In genomic region chr1:241311056-241311746, GRCh38 we compare ENCODE assay signal across 21 cellular contexts. TPM values are rescaled to one million over a fixed set of nuclear protein-coding genes. Genes with fewer than 3 reads are reported as not detected.
DNase-seq lines count a peak whose midpoint lies in the region; TF ChIP-seq lines count a peak whose summit lies in the region.
"Had no signal": no experiment of that assay in that cellular context is flagged by ENCODE, and none has a peak within 500 bp of the region (broad histone marks: within the 10 kb centered on the region; RNA-seq: fewer than 3 reads in every experiment).

No MANE protein-coding gene starts in this region.

- H3K27ac ChIP-seq in brain microvascular endothelial cell (no peak overlapping the region), neural progenitor cell (no peak overlapping the region)
- H3K27ac ChIP-seq: 22Rv1, esophagus squamous epithelium, SJCRH30 had no signal

- peaks cover 6% of the 10 kb centered on the region for H3K4me1 Mint-ChIP-seq in neural progenitor cell
- H3K4me1 Mint-ChIP-seq: CD8-positive, alpha-beta memory T cell; nephron had no signal

- in situ Hi-C loops in brain microvascular endothelial cell (cut with HindIII; ENCODE audit: low pct_ligation_motif_present, low sequenced_read_pairs): no loop called here

- no peaks in the 10 kb centered on the region for H3K9me3 ChIP-seq in neural progenitor cell (ENCODE audit: low read depth)
- H3K9me3 ChIP-seq: esophagus squamous epithelium, SJCRH30 had no signal

- no peak overlapping the region for H3K4me3 Mint-ChIP-seq in neural progenitor cell
- H3K4me3 Mint-ChIP-seq: activated CD8-positive, alpha-beta T cell treated with anti-CD3 and anti-CD28 coated beads for 36 hours; CD8-positive, alpha-beta memory T cell; nephron; type B pancreatic cell had no signal

- no peak overlapping the region for H3K27ac Mint-ChIP-seq in neural progenitor cell
- H3K27ac Mint-ChIP-seq: activated CD8-positive, alpha-beta T cell treated with anti-CD3 and anti-CD28 coated beads for 36 hours; CD8-positive, alpha-beta memory T cell; nephron; type B pancreatic cell had no signal

- no peaks in the 10 kb centered on the region for H3K27me3 Mint-ChIP-seq in neural progenitor cell (ENCODE audit: insufficient read depth, low read depth)
- H3K27me3 Mint-ChIP-seq: activated CD8-positive, alpha-beta T cell treated with anti-CD3 and anti-CD28 coated beads for 36 hours; CD8-positive, alpha-beta memory T cell had no signal

- H3K9me3 Mint-ChIP-seq in neural progenitor cell: no peaks in the 10 kb centered on the region
- H3K9me3 Mint-ChIP-seq: activated CD8-positive, alpha-beta T cell treated with anti-CD3 and anti-CD28 coated beads for 36 hours; nephron; type B pancreatic cell had no signal

- no peaks in the 10 kb centered on the region for H3K4me1 ChIP-seq in neural progenitor cell
- H3K4me1 ChIP-seq: esophagus squamous epithelium, SJCRH30 had no signal

- H2AFZ ChIP-seq in neural progenitor cell (replicated peaks): peak overlapping the region; percentile 45

- H3K4me2 ChIP-seq in neural progenitor cell: no peak overlapping the region

- TF ChIP-seq CTCF in LNCaP clone FGC (IDR thresholded peaks at IDR 0.05; ENCODE audit: control insufficient read depth, extremely low read depth, insufficient read depth) (0 out of 2 replicates have a peak, but pooled peaks have one; percentile 18), brain microvascular endothelial cell (IDR thresholded peaks at IDR 0.05; ENCODE audit: low read depth, low read length, missing control alignments) (peak; percentile 22), neural progenitor cell (IDR thresholded peaks at IDR 0.05) (no peak)

- H3K27me3 ChIP-seq in brain microvascular endothelial cell (replicated peaks): no peaks in the 10 kb centered on the region
- H3K27me3 ChIP-seq in neural progenitor cell: no peaks in the 10 kb centered on the region
- H3K27me3 ChIP-seq: esophagus squamous epithelium, SJCRH30 had no signal

- no peak overlapping the region for H3K9ac ChIP-seq in neural progenitor cell

- no peak overlapping the region for H3K4me3 ChIP-seq in LNCaP clone FGC (ENCODE audit: low read depth, low read length)
- H3K4me3 ChIP-seq in brain microvascular endothelial cell (ENCODE audit: low read depth, low read length): no peak overlapping the region
- H3K4me3 ChIP-seq in neural progenitor cell: no peak overlapping the region
- H3K4me3 ChIP-seq: esophagus squamous epithelium, SJCRH30 had no signal

- peak; percentile 45 for DNase-seq in DMS53 (lab: John Stamatoyannopoulos, UW)
- no peak for DNase-seq in DMS53 treated with DMSO at 0.1 percent for 48 hours (lab: John Stamatoyannopoulos, UW; ENCODE audit: unreplicated experiment)
- DNase-seq in LNCaP clone FGC (ENCODE audit: low read depth): no peak
- DNase-seq in brain microvascular endothelial cell: no peak
- DNase-seq in neural progenitor cell (ENCODE audit: low spot score): no peak
- no peak for DNase-seq in COLO668 (lab: John Stamatoyannopoulos, UW; ENCODE audit: unreplicated experiment)
- DNase-seq in NCI-H2107 treated with DMSO at 0.1 percent for 48 hours (lab: John Stamatoyannopoulos, UW; ENCODE audit: unreplicated experiment): no peak
- DNase-seq in activated CD4-positive, CD25-positive, alpha-beta regulatory T cell (lab: John Stamatoyannopoulos, UW): no peak
- DNase-seq: activated CD8-positive, alpha-beta T cell treated with anti-CD3 and anti-CD28 coated beads for 36 hours; activated effector memory CD4-positive, alpha-beta T cell treated with Interleukin-2 at 50 U/mL for 16 hours; CD8-positive, alpha-beta memory T cell; cortex of kidney; esophagus squamous epithelium; KBM-7; left ventricle myocardium superior; NCI-H2029 treated with DMSO at 0.1 percent for 48 hours; SJCRH30; stimulated activated CD4-positive, alpha-beta T cell treated with anti-CD3 and anti-CD28 coated beads, Interleukin-4, amount 100 ng/mL, for 24 hours had no signal

- H3F3A ChIP-seq in neural progenitor cell (ENCODE audit: low read depth): no peaks in the 10 kb centered on the region

- no peaks in the 10 kb centered on the region for H3K79me2 ChIP-seq in neural progenitor cell (ENCODE audit: low read depth)

- no peaks in the 10 kb centered on the region for H3K36me3 Mint-ChIP-seq in neural progenitor cell
- H3K36me3 Mint-ChIP-seq: CD8-positive, alpha-beta memory T cell; type B pancreatic cell had no signal

- H4K20me1 ChIP-seq in neural progenitor cell (ENCODE audit: low read depth): no peaks in the 10 kb centered on the region

- H3K36me3 ChIP-seq in brain microvascular endothelial cell (replicated peaks): no peaks in the 10 kb centered on the region
- no peaks in the 10 kb centered on the region for H3K36me3 ChIP-seq in neural progenitor cell
- H3K36me3 ChIP-seq: esophagus squamous epithelium, SJCRH30 had no signal

RNA-seq across cellular contexts. Expression of gene RGS7, which starts 45.8 kb away (rescaled TPM):
- 0.06 TPM in 1 of 2 replicates, not detected in the other for total RNA-seq in neural progenitor cell (ENCODE audit: low replicate concordance)
- total RNA-seq: activated CD8-positive, alpha-beta T cell treated with anti-CD3 and anti-CD28 coated beads for 36 hours; CD8-positive, alpha-beta memory T cell; esophagus squamous epithelium; left ventricle myocardium superior had no signal
